Comparison of ENCODE assay signal across 19 cellular contexts in genomic region chr14:92274055-92274454, GRCh38. TPM values are rescaled to one million over a fixed set of nuclear protein-coding genes. Genes with fewer than 3 reads are reported as not detected.
DNase-seq lines count a peak whose midpoint lies in the region; ATAC-seq, FAIRE-seq and TF ChIP-seq lines count a peak whose summit lies in the region.
"Had no signal": no experiment of that assay in that cellular context is flagged by ENCODE, and none has a peak within 500 bp of the region (broad histone marks: within the 10 kb centered on the region; RNA-seq: fewer than 3 reads in every experiment).

No MANE protein-coding gene starts in this region.

- H3K9me3 Mint-ChIP-seq in glutamatergic neuron (ENCODE audit: unreplicated experiment): peaks cover 8% of the 10 kb centered on the region
- H3K9me3 Mint-ChIP-seq: H9 had no signal

- TF ChIP-seq POLR2A in GM12878 (IDR thresholded peaks at IDR 0.05; ENCODE audit: low read depth, low read length) (no peak), gastroesophageal sphincter (IDR thresholded peaks at IDR 0.05) (no peak)

- H3K4me3 ChIP-seq in heart right ventricle (no peak overlapping the region), GM12878 (no peak overlapping the region), gastroesophageal sphincter (no peak overlapping the region)
- H3K4me3 ChIP-seq: BLaER1 had no signal

- DNase-seq in cardiac septum (ENCODE audit: low spot score): peak; percentile 46
- DNase-seq in heart right ventricle: no peak
- DNase-seq in GM12878 (ENCODE audit: low read depth, low spot score): no peak
- no peak for DNase-seq in stimulated activated naive CD8-positive, alpha-beta T cell treated with anti-CD3 and anti-CD28 coated beads, Interleukin-15, Interleukin-2, amounts not matched to agents 100 U/mL and 50 U/mL, for 24 hours
- no peak for DNase-seq in glutamatergic neuron
- DNase-seq in A172 (ENCODE audit: low spot score): no peak
- DNase-seq: CD4-positive, alpha-beta memory T cell; DMS153; DMS79 treated with DMSO at 0.1 percent for 48 hours; GF-D8; H9 had no signal

- TF ChIP-seq RAD21 in GM12878 (IDR thresholded peaks at IDR 0.05; ENCODE audit: insufficient read depth, low read depth, low read length): no peak

- no peak for TF ChIP-seq CTCF in heart right ventricle (IDR thresholded peaks at IDR 0.05)
- TF ChIP-seq CTCF in GM12878 (IDR thresholded peaks at IDR 0.05 in 2 of 3, conservative IDR thresholded peaks at IDR 0.05 in 1 of 3; ENCODE audit: control insufficient read depth in 2 of 3, extremely low read depth in 1 of 3, insufficient read depth in 1 of 3, low read depth in 3 of 3, low read length in 3 of 3): no peak
- no peak for TF ChIP-seq CTCF in glutamatergic neuron (IDR thresholded peaks at IDR 0.05; ENCODE audit: partially characterized antibody, unreplicated experiment)
- no peak for TF ChIP-seq CTCF in gastroesophageal sphincter (IDR thresholded peaks at IDR 0.05)

- in situ Hi-C loops in GM12878 (cut with MboI): no loop called here

- H3K4me3 Mint-ChIP-seq in glutamatergic neuron (ENCODE audit: unreplicated experiment): no peak overlapping the region
- H3K4me3 Mint-ChIP-seq: CD14-positive monocyte; CD4-positive, alpha-beta memory T cell; H9 had no signal

- H3K36me3 ChIP-seq in heart right ventricle (no peaks in the 10 kb centered on the region), GM12878 (ENCODE audit: control insufficient read depth in 2 of 2, insufficient read depth in 2 of 2, low read length in 1 of 2) (no peaks in the 10 kb centered on the region), gastroesophageal sphincter (no peaks in the 10 kb centered on the region)
- H3K36me3 ChIP-seq: BLaER1 had no signal

- intact Hi-C loops in cardiac septum (cut with DNase I): no loop called here
- intact Hi-C loops in heart right ventricle (cut with DNase I): no loop called here
- intact Hi-C loops in GM12878 (cut with micrococcal nuclease; ENCODE audit: unreplicated experiment): no loop called here

- H3K4me1 Mint-ChIP-seq in glutamatergic neuron (ENCODE audit: low read depth, unreplicated experiment): peaks cover 2% of the 10 kb centered on the region
- H3K4me1 Mint-ChIP-seq: CD4-positive, alpha-beta memory T cell; H9 had no signal

- CTCF ChIA-PET in GM12878 (lab: Yijun Ruan, JAX): no interaction called here

- peaks cover 5% of the 10 kb centered on the region for H3K36me3 Mint-ChIP-seq in glutamatergic neuron (ENCODE audit: unreplicated experiment)
- H3K36me3 Mint-ChIP-seq: CD14-positive monocyte; CD4-positive, alpha-beta memory T cell had no signal

- 61 to 67% methylated on average over 7 of the region's 7 CpGs for WGBS in heart right ventricle, 2 donors
- 52% methylated on average over 7 of the region's 7 CpGs for WGBS in GM12878 (ENCODE audit: insufficient coverage, insufficient replicate concordance, low lambda C conversion rate, missing lambda C conversion rate)
- WGBS in gastroesophageal sphincter (ENCODE audit: low coverage in 1 of 2), 2 donors: 65 to 93% methylated on average over 3 to 4 of the region's 7 CpGs

- H3K27ac ChIP-seq in heart right ventricle (no peak overlapping the region), GM12878 (ENCODE audit: control insufficient read depth, insufficient read depth) (no peak overlapping the region), gastroesophageal sphincter (no peak overlapping the region)
- H3K27ac ChIP-seq: 22Rv1, BLaER1 had no signal

- H4K20me1 ChIP-seq in GM12878 (ENCODE audit: control insufficient read depth, insufficient read depth): no peaks in the 10 kb centered on the region
- H4K20me1 ChIP-seq: BLaER1 had no signal

- SMC1A ChIA-PET in GM12878 (lab: Charles Lee; ENCODE audit: uncharacterized antibody, unreplicated experiment): interaction anchor here (0.9 to 6.0 kb wide), 5 partner anchors 9 to 304 kb away, joined by 3 to 37 read pairs (median 3); no protein-coding TSS in a partner anchor

- ATAC-seq in heart right ventricle: no peak
- peak; percentile 97 for ATAC-seq in GM12878
- peak; percentile 43 for ATAC-seq in stimulated activated naive CD8-positive, alpha-beta T cell treated with anti-CD3 and anti-CD28 coated beads, Interleukin-15, Interleukin-2, amounts not matched to agents 100 U/mL and 50 U/mL, for 24 hours
- no peak for ATAC-seq in gastroesophageal sphincter

- no peaks in the 10 kb centered on the region for H3K9me3 ChIP-seq in heart right ventricle
- H3K9me3 ChIP-seq in GM12878 (replicated peaks; ENCODE audit: control insufficient read depth, insufficient read depth, low read length): no peaks in the 10 kb centered on the region; the same call in 2 of the 3 replicates
- H3K9me3 ChIP-seq in gastroesophageal sphincter: no peaks in the 10 kb centered on the region
- H3K9me3 ChIP-seq: BLaER1 had no signal

- no TSS peak for BruUV-seq in GM12878 (replicated peaks; lab: Mats Ljungman, UMichigan)

- H3K4me1 ChIP-seq in heart right ventricle (no peaks in the 10 kb centered on the region), GM12878 (ENCODE audit: control insufficient read depth, insufficient read depth, low read length) (0 out of 2 replicates have a peak, but pooled peaks cover 3% of the 10 kb centered on the region), gastroesophageal sphincter (no peaks in the 10 kb centered on the region)
- H3K4me1 ChIP-seq: BLaER1 had no signal

- H3K9ac ChIP-seq in GM12878 (ENCODE audit: control insufficient read depth, insufficient read depth, low read length): no peak overlapping the region
- H3K9ac ChIP-seq: BLaER1 had no signal

- TF ChIP-seq EP300 in GM12878 (IDR thresholded peaks at IDR 0.05; ENCODE audit: borderline replicate concordance in 1 of 2, control insufficient read depth in 1 of 2, low read depth in 2 of 2, low read length in 2 of 2): no peak
- TF ChIP-seq EP300 in gastroesophageal sphincter (IDR thresholded peaks at IDR 0.05): no peak

- no peaks in the 10 kb centered on the region for H3K79me2 ChIP-seq in GM12878 (ENCODE audit: control insufficient read depth, insufficient read depth, low read length)

- H3K27me3 ChIP-seq in heart right ventricle (peaks cover 0 to 65% (median 13%) of the 10 kb centered on the region in 7 donors), GM12878 (replicated peaks in 1 of 2; ENCODE audit: control insufficient read depth in 2 of 2, insufficient read depth in 2 of 2, low read length in 1 of 2) (no peaks in the 10 kb centered on the region), gastroesophageal sphincter (peaks cover 29% of the 10 kb centered on the region)
- H3K27me3 ChIP-seq: BLaER1 had no signal

- POLR2A ChIA-PET in GM12878 (lab: Charles Lee): interaction anchor here (1.3 to 4.0 kb wide), 3 partner anchors 9 to 15 kb away, joined by 4 to 27 read pairs (median 6); no protein-coding TSS in a partner anchor

- FAIRE-seq in GM12878 (lab: Jason Lieb, UNC): no peak
- FAIRE-seq: GM19239, H1 had no signal

- no peak overlapping the region for H3K27ac Mint-ChIP-seq in glutamatergic neuron (ENCODE audit: unreplicated experiment)
- H3K27ac Mint-ChIP-seq: H9 had no signal

- RAD21 ChIA-PET in GM12878 (lab: Charles Lee; ENCODE audit: unreplicated experiment): interaction anchor here (1.4 to 2.0 kb wide), 3 partner anchors 12 to 16 kb away, joined by 3 to 9 read pairs (median 4); no protein-coding TSS in a partner anchor

- no peak overlapping the region for H3K4me2 ChIP-seq in GM12878 (ENCODE audit: control insufficient read depth, insufficient read depth)
- H3K4me2 ChIP-seq: BLaER1 had no signal

- H3K27me3 Mint-ChIP-seq in glutamatergic neuron (ENCODE audit: unreplicated experiment): peaks cover 8% of the 10 kb centered on the region

- no peak overlapping the region for H2AFZ ChIP-seq in GM12878 (ENCODE audit: control insufficient read depth, low read depth, low read length)

TF ChIP-seq in GM12878, 131 proteins besides CTCF, POLR2A, EP300 and RAD21:
- TF ChIP-seq IKZF2 (IDR thresholded peaks at IDR 0.05) (no peak), ATF2 (IDR thresholded peaks at IDR 0.05; ENCODE audit: low read length) (no peak), IKZF1 (conservative IDR thresholded peaks at IDR 0.05) (peak; percentile 21; the same call in 1 of the 2 replicates)

RNA-seq across cellular contexts. Expression of gene SLC24A4, which starts 48.9 kb away (rescaled TPM):
- not detected for total RNA-seq in cardiac septum
- total RNA-seq in heart right ventricle: under 1 TPM; 0.08 to 0.74 (median 0.26) TPM
- polyA plus RNA-seq in heart right ventricle: under 1 TPM; 0.09 to 0.29 TPM
- 3.3 and 3.5 TPM in 2 replicates for total RNA-seq in GM12878 (2013; cell fraction: nucleolus; rRNA removed)
- under 0.01 TPM in 1 of 2 replicates, not detected in the other for total RNA-seq in GM12878 (2014; rRNA removed)
- 0.04 TPM in 1 of 2 replicates, not detected in the other for total RNA-seq in GM12878 (2014; rRNA removed; fragmentation: Illumina TruSeq; extraction: Trizol)
- total RNA-seq in GM12878 (2021): not detected in 2 replicates
- not detected for polyA plus RNA-seq in GM12878 (2011; ENCODE audit: low read depth)
- 0.22 and 0.46 TPM in 2 replicates for polyA plus RNA-seq in GM12878 (2011; rRNA removed)
- 0.28 and 0.31 TPM in 2 replicates for polyA plus RNA-seq in GM12878 (2011; cell fraction: cytosol; rRNA removed)
- polyA plus RNA-seq in GM12878 (2011; cell fraction: nucleus; rRNA removed): 1.6 TPM in 2 replicates
- polyA plus RNA-seq in GM12878 (2012): 0.28 TPM in 1 of 2 replicates, not detected in the other
- under 0.01 TPM in 1 of 2 replicates, not detected in the other for polyA plus RNA-seq in GM12878 (2014; fragmentation: Illumina TruSeq; extraction: Trizol)
- polyA plus RNA-seq in GM12878 (2014; fragmentation: Nextera tagmentation; extraction: Ambion mirVana): not detected
- 0.09 TPM in 1 of 2 replicates, not detected in the other for polyA plus RNA-seq in GM12878 (2014; rRNA removed)
- not detected for polyA plus RNA-seq in GM12878 (2016; fragmentation: Nextera tagmentation; extraction: Ambion mirVana)
- 0.36 TPM in 1 of 2 replicates, not detected in the other for polyA minus RNA-seq in GM12878 (2011; rRNA and poly(A)+ RNA removed)
- not detected in 2 replicates for polyA minus RNA-seq in GM12878 (2011; cell fraction: cytosol; rRNA and poly(A)+ RNA removed)
- 0.36 and 0.38 TPM in 2 replicates for polyA minus RNA-seq in GM12878 (2011; cell fraction: nucleus; rRNA and poly(A)+ RNA removed)
- total RNA-seq in glutamatergic neuron (ENCODE audit: unreplicated experiment): 0.34 TPM
- 1 to 10 TPM in 2 of 4 donors, under 1 TPM in 2; 0.81 to 3.6 (median 1.4) TPM for total RNA-seq in gastroesophageal sphincter
- not detected in 2 replicates for total RNA-seq in A172 (2014; rRNA removed; shearing (Covaris generic))
- total RNA-seq: CD4-positive, alpha-beta memory T cell; HT-29 had no signal
- polyA plus RNA-seq: AG04450; CD4-positive, alpha-beta memory T cell had no signal

Comparison
In these comparisons a context has a peak if more than half of its experiments do, and no peak if none do; other contexts are left out.
1. ATAC-seq: peak in GM12878 (single experiment) and stimulated activated naive CD8-positive, alpha-beta T cell treated with anti-CD3 and anti-CD28 coated beads, Interleukin-15, Interleukin-2, amounts not matched to agents 100 U/mL and 50 U/mL, for 24 hours (single experiment); none in heart right ventricle (0 of 8) and gastroesophageal sphincter (single experiment).